8 cellular contexts compared by ENCODE assay signal in genomic region chrX:49269010-49269767, GRCh38. TPM values are rescaled to one million over a fixed set of nuclear protein-coding genes. Genes with fewer than 3 reads are reported as not detected.
DNase-seq lines count a peak whose midpoint lies in the region; FAIRE-seq and TF ChIP-seq lines count a peak whose summit lies in the region.

No MANE protein-coding gene starts in this region.

- H3K9me3 ChIP-seq in DOHH2 (ENCODE audit: control insufficient read depth, insufficient read depth, low read length) (no peaks in the 10 kb centered on the region), GM23248 (ENCODE audit: low read depth) (no peaks in the 10 kb centered on the region), Karpas-422 (ENCODE audit: low read length) (no peaks in the 10 kb centered on the region), esophagus squamous epithelium (no peaks in the 10 kb centered on the region)

- FAIRE-seq in RCC 7860 (lab: Jason Lieb, UNC) = peak; percentile 93

- H3K9ac ChIP-seq in GM23248 (peak overlapping the region; percentile 91), Karpas-422 (ENCODE audit: low read length) (peak overlapping the region; percentile 80)

- H3K36me3 ChIP-seq in DOHH2 (ENCODE audit: control insufficient read depth, low read length) (peaks cover 8% of the 10 kb centered on the region; the same call in 1 of the 2 replicates), GM23248 (ENCODE audit: low read depth) (no peaks in the 10 kb centered on the region), Karpas-422 (ENCODE audit: insufficient read depth, low read length) (no peaks in the 10 kb centered on the region), esophagus squamous epithelium (peaks cover 0 to 5% (median 0%) of the 10 kb centered on the region in 3 donors)

- DNase-seq in GM23248 = peak; percentile 96
- DNase-seq in Karpas-422 = peak; percentile 98
- peak; percentile 95 for DNase-seq in RCC 7860 (ENCODE audit: low spot score)
- DNase-seq in activated T-helper 1 cell treated with anti-CD3 and anti-CD28 coated beads, Interleukin-12 subunit alpha, Interleukin-12 subunit beta, Interleukin-2, Interleukin-4 antibody, amounts not matched to agents 30 ng/mL and 10 ng/mL and 1 ng/mL, durations not matched to agents 14 hours and 24 hours and 36 hours (ENCODE audit: low spot score) = peak; percentile 90
- DNase-seq in esophagus squamous epithelium (lab: John Stamatoyannopoulos, UW) = peak; percentile 84
- peak; percentile 98 for DNase-seq in myocyte (ENCODE audit: low read depth)
- peak; percentile 92 to 94 for DNase-seq in stimulated activated CD8-positive, alpha-beta memory T cell treated with anti-CD3 and anti-CD28 coated beads, Interleukin-7, amount 100 ng/mL, for 4 hours (ENCODE audit: low read depth in 2 of 2)

- H3F3A ChIP-seq in DOHH2 (ENCODE audit: control insufficient read depth, insufficient read depth) = no peaks in the 10 kb centered on the region
- H3F3A ChIP-seq in GM23248 (ENCODE audit: insufficient read depth) = no peaks in the 10 kb centered on the region

- TF ChIP-seq CTCF in DOHH2 (IDR thresholded peaks at IDR 0.05; ENCODE audit: low read depth, low read length, poor library complexity, severe bottlenecking) (no peak), esophagus squamous epithelium (IDR thresholded peaks at IDR 0.05) (no peak)

- H4K20me1 ChIP-seq in DOHH2 (ENCODE audit: control insufficient read depth, insufficient read depth, low read depth, low read length) (no peaks in the 10 kb centered on the region), GM23248 (ENCODE audit: insufficient read depth) (no peaks in the 10 kb centered on the region), Karpas-422 (ENCODE audit: insufficient read depth, low read depth, low read length) (no peaks in the 10 kb centered on the region)

- peaks cover 30% of the 10 kb centered on the region for H3K4me1 ChIP-seq in DOHH2 (ENCODE audit: control insufficient read depth, low read length)
- H3K4me1 ChIP-seq in GM23248 (ENCODE audit: insufficient read depth) = peaks cover 6% of the 10 kb centered on the region; the same call in 1 of the 2 replicates
- peaks cover 22% of the 10 kb centered on the region for H3K4me1 ChIP-seq in Karpas-422 (ENCODE audit: low read length)
- peaks cover 18 to 41% (median 25%) of the 10 kb centered on the region in 3 donors for H3K4me1 ChIP-seq in esophagus squamous epithelium

- H3K27ac Mint-ChIP-seq in activated T-helper 1 cell treated with anti-CD3 and anti-CD28 coated beads, Interleukin-12 subunit alpha, Interleukin-12 subunit beta, Interleukin-2, Interleukin-4 antibody, amounts not matched to agents 30 ng/mL and 10 ng/mL and 1 ng/mL, durations not matched to agents 14 hours and 24 hours and 36 hours = peak overlapping the region; percentile 99

- in situ Hi-C loops in GM23248 (cut with MboI) = no loop called here

- peaks cover 60% of the 10 kb centered on the region for H3K4me1 Mint-ChIP-seq in activated T-helper 1 cell treated with anti-CD3 and anti-CD28 coated beads, Interleukin-12 subunit alpha, Interleukin-12 subunit beta, Interleukin-2, Interleukin-4 antibody, amounts not matched to agents 30 ng/mL and 10 ng/mL and 1 ng/mL, durations not matched to agents 14 hours and 24 hours and 36 hours (ENCODE audit: low read depth)

- H3K27me3 ChIP-seq in DOHH2 (ENCODE audit: control insufficient read depth, low read length) (no peaks in the 10 kb centered on the region), GM23248 (replicated peaks; ENCODE audit: insufficient read depth) (no peaks in the 10 kb centered on the region), Karpas-422 (ENCODE audit: low read length) (no peaks in the 10 kb centered on the region), esophagus squamous epithelium (no peaks in the 10 kb centered on the region)

- H3K27me3 Mint-ChIP-seq in activated T-helper 1 cell treated with anti-CD3 and anti-CD28 coated beads, Interleukin-12 subunit alpha, Interleukin-12 subunit beta, Interleukin-2, Interleukin-4 antibody, amounts not matched to agents 30 ng/mL and 10 ng/mL and 1 ng/mL, durations not matched to agents 14 hours and 24 hours and 36 hours (ENCODE audit: insufficient read depth) = no peaks in the 10 kb centered on the region

- peaks cover 9% of the 10 kb centered on the region for H3K36me3 Mint-ChIP-seq in activated T-helper 1 cell treated with anti-CD3 and anti-CD28 coated beads, Interleukin-12 subunit alpha, Interleukin-12 subunit beta, Interleukin-2, Interleukin-4 antibody, amounts not matched to agents 30 ng/mL and 10 ng/mL and 1 ng/mL, durations not matched to agents 14 hours and 24 hours and 36 hours (ENCODE audit: low read depth)

- H2AFZ ChIP-seq in GM23248 (peak overlapping the region; percentile 85), Karpas-422 (ENCODE audit: low read length) (peak overlapping the region; percentile 42; the same call in 1 of the 2 replicates)

- H3K4me3 Mint-ChIP-seq in activated T-helper 1 cell treated with anti-CD3 and anti-CD28 coated beads, Interleukin-12 subunit alpha, Interleukin-12 subunit beta, Interleukin-2, Interleukin-4 antibody, amounts not matched to agents 30 ng/mL and 10 ng/mL and 1 ng/mL, durations not matched to agents 14 hours and 24 hours and 36 hours = peak overlapping the region; percentile 91

- 1% methylated on average over 29 to 45 of the region's 45 CpGs for WGBS in GM23248 (ENCODE audit: low coverage in 1 of 2, low lambda C conversion rate in 2 of 2, missing lambda C conversion rate in 2 of 2), 2 experiments
- WGBS in esophagus squamous epithelium, 2 donors = 0 to 33% methylated on average over 39 to 45 of the region's 45 CpGs

- H3K4me3 ChIP-seq in DOHH2 (ENCODE audit: low read length) (peak overlapping the region; percentile 85), GM23248 (peak overlapping the region; percentile 78), Karpas-422 (ENCODE audit: low read length) (peak overlapping the region; percentile 72), esophagus squamous epithelium (peak overlapping the region; percentile 58 to 81 (median 68))

- H3K4me2 ChIP-seq in DOHH2 (ENCODE audit: low read length) = peak overlapping the region; percentile 70
- peak overlapping the region; percentile 80 for H3K4me2 ChIP-seq in GM23248 (ENCODE audit: unreplicated experiment)
- peak overlapping the region; percentile 78 for H3K4me2 ChIP-seq in Karpas-422 (ENCODE audit: low read depth, low read length, poor library complexity, severe bottlenecking)

- TF ChIP-seq POLR2A in esophagus squamous epithelium (IDR thresholded peaks at IDR 0.05) = peak in 2 of 4 donors; percentile 43 to 74

- H3K9me3 Mint-ChIP-seq in activated T-helper 1 cell treated with anti-CD3 and anti-CD28 coated beads, Interleukin-12 subunit alpha, Interleukin-12 subunit beta, Interleukin-2, Interleukin-4 antibody, amounts not matched to agents 30 ng/mL and 10 ng/mL and 1 ng/mL, durations not matched to agents 14 hours and 24 hours and 36 hours = no peaks in the 10 kb centered on the region

- H3K79me2 ChIP-seq in DOHH2 (ENCODE audit: control insufficient read depth, low read length) (peaks cover 43% of the 10 kb centered on the region), GM23248 (ENCODE audit: insufficient read depth) (peaks cover 36% of the 10 kb centered on the region), Karpas-422 (ENCODE audit: low read length) (no peaks in the 10 kb centered on the region)

- intact Hi-C loops in activated T-helper 1 cell treated with anti-CD3 and anti-CD28 coated beads, Interleukin-12 subunit alpha, Interleukin-12 subunit beta, Interleukin-2, Interleukin-4 antibody, amounts not matched to agents 30 ng/mL and 10 ng/mL and 1 ng/mL, durations not matched to agents 14 hours and 24 hours and 36 hours (cut with micrococcal nuclease) = loop anchor here (1.0 to 10.0 kb wide), 11 partner anchors 34 to 532 kb away; partner anchors contain the start of genes CCDC22, GPKOW, GRIPAP1 and PIM2
- intact Hi-C loops in esophagus squamous epithelium (cut with DNase I) = loop anchor here (5.0 kb wide), 1 partner anchor 72 kb away; no protein-coding TSS in a partner anchor

- H3K9me2 ChIP-seq in DOHH2 (replicated peaks; ENCODE audit: control insufficient read depth, low read length) (no peaks in the 10 kb centered on the region), GM23248 (ENCODE audit: insufficient read depth) (no peaks in the 10 kb centered on the region), Karpas-422 (replicated peaks; ENCODE audit: insufficient read depth, low read length) (no peaks in the 10 kb centered on the region)

- H3K27ac ChIP-seq in DOHH2 (ENCODE audit: low read depth, low read length) (peak overlapping the region; percentile 71), GM23248 (peak overlapping the region; percentile 99), Karpas-422 (ENCODE audit: low read length) (peak overlapping the region; percentile 62), esophagus squamous epithelium (peak overlapping the region; percentile 94 to 97 (median 96))

RNA-seq across cellular contexts. Expression of gene PPP1R3F, which starts 0.4 kb away (rescaled TPM):
- 6.2 and 10.6 TPM in 2 replicates for total RNA-seq in GM23248 (2014; rRNA removed; shearing (Covaris generic))
- polyA plus RNA-seq in GM23248 (2016; fragmentation: Nextera tagmentation; extraction: Ambion mirVana) = 4.4 and 5.7 TPM in 2 replicates
- 0.19 and 1.0 TPM in 2 replicates for total RNA-seq in Karpas-422 (2014; rRNA removed; shearing (Covaris generic); ENCODE audit: low replicate concordance)
- total RNA-seq in activated T-helper 1 cell treated with anti-CD3 and anti-CD28 coated beads, Interleukin-12 subunit alpha, Interleukin-12 subunit beta, Interleukin-2, Interleukin-4 antibody, amounts not matched to agents 30 ng/mL and 10 ng/mL and 1 ng/mL, durations not matched to agents 14 hours and 24 hours and 36 hours = 6.5 and 6.9 TPM in 2 replicates
- total RNA-seq in esophagus squamous epithelium = 10 to 100 TPM in 1 of 4 donors, 1 to 10 TPM in 3; 4.2 to 10.7 (median 8.0) TPM
- total RNA-seq in myocyte = 31.2 and 34.8 TPM in 2 replicates
- 15.0 TPM for polyA plus RNA-seq in myocyte (2012)

RNA-seq across cellular contexts. Expression of gene FOXP3, which starts 4.7 kb away (rescaled TPM):
- total RNA-seq in GM23248 (2014; rRNA removed; shearing (Covaris generic)) = not detected in 2 replicates
- 0.08 and 0.20 TPM in 2 replicates for polyA plus RNA-seq in GM23248 (2016; fragmentation: Nextera tagmentation; extraction: Ambion mirVana)
- 0.07 TPM in 1 of 2 replicates, not detected in the other for total RNA-seq in Karpas-422 (2014; rRNA removed; shearing (Covaris generic); ENCODE audit: low replicate concordance)
- total RNA-seq in activated T-helper 1 cell treated with anti-CD3 and anti-CD28 coated beads, Interleukin-12 subunit alpha, Interleukin-12 subunit beta, Interleukin-2, Interleukin-4 antibody, amounts not matched to agents 30 ng/mL and 10 ng/mL and 1 ng/mL, durations not matched to agents 14 hours and 24 hours and 36 hours = 14.3 and 14.4 TPM in 2 replicates
- 1 to 10 TPM in 1 of 4 donors, under 1 TPM in 3; 0.38 to 2.1 (median 0.81) TPM for total RNA-seq in esophagus squamous epithelium
- 0.05 TPM in 1 of 2 replicates, not detected in the other for total RNA-seq in myocyte
- 0.20 TPM for polyA plus RNA-seq in myocyte (2012)

RNA-seq across cellular contexts. Expression of gene CCDC22, which starts 33.9 kb away (rescaled TPM):
- total RNA-seq in GM23248 (2014; rRNA removed; shearing (Covaris generic)) = 8.6 and 10.7 TPM in 2 replicates
- 11.8 and 12.7 TPM in 2 replicates for polyA plus RNA-seq in GM23248 (2016; fragmentation: Nextera tagmentation; extraction: Ambion mirVana)
- 25.9 and 30.0 TPM in 2 replicates for total RNA-seq in Karpas-422 (2014; rRNA removed; shearing (Covaris generic); ENCODE audit: low replicate concordance)
- 26.0 and 28.5 TPM in 2 replicates for total RNA-seq in activated T-helper 1 cell treated with anti-CD3 and anti-CD28 coated beads, Interleukin-12 subunit alpha, Interleukin-12 subunit beta, Interleukin-2, Interleukin-4 antibody, amounts not matched to agents 30 ng/mL and 10 ng/mL and 1 ng/mL, durations not matched to agents 14 hours and 24 hours and 36 hours
- total RNA-seq in esophagus squamous epithelium (10 to 100 TPM; 12.3 to 21.3 (median 14.2) TPM), myocyte (8.7 and 11.9 TPM in 2 replicates)
- 12.4 TPM for polyA plus RNA-seq in myocyte (2012)

RNA-seq across cellular contexts. Expression of gene GAGE10, which starts 34.3 kb away (rescaled TPM):
- total RNA-seq in GM23248 (2014; rRNA removed; shearing (Covaris generic)) = not detected in 2 replicates
- not detected in 2 replicates for polyA plus RNA-seq in GM23248 (2016; fragmentation: Nextera tagmentation; extraction: Ambion mirVana)
- total RNA-seq in Karpas-422 (2014; rRNA removed; shearing (Covaris generic); ENCODE audit: low replicate concordance) = not detected in 2 replicates
- total RNA-seq in activated T-helper 1 cell treated with anti-CD3 and anti-CD28 coated beads, Interleukin-12 subunit alpha, Interleukin-12 subunit beta, Interleukin-2, Interleukin-4 antibody, amounts not matched to agents 30 ng/mL and 10 ng/mL and 1 ng/mL, durations not matched to agents 14 hours and 24 hours and 36 hours = not detected in 2 replicates
- total RNA-seq in esophagus squamous epithelium = not detected
- not detected in 2 replicates for total RNA-seq in myocyte
- polyA plus RNA-seq in myocyte (2012) = not detected

RNA-seq across cellular contexts. Expression of gene CACNA1F, which starts 36.0 kb away (rescaled TPM):
- total RNA-seq in GM23248 (2014; rRNA removed; shearing (Covaris generic)) = not detected in 2 replicates
- not detected in 2 replicates for polyA plus RNA-seq in GM23248 (2016; fragmentation: Nextera tagmentation; extraction: Ambion mirVana)
- not detected in 2 replicates for total RNA-seq in Karpas-422 (2014; rRNA removed; shearing (Covaris generic); ENCODE audit: low replicate concordance)
- 0.05 and 0.13 TPM in 2 replicates for total RNA-seq in activated T-helper 1 cell treated with anti-CD3 and anti-CD28 coated beads, Interleukin-12 subunit alpha, Interleukin-12 subunit beta, Interleukin-2, Interleukin-4 antibody, amounts not matched to agents 30 ng/mL and 10 ng/mL and 1 ng/mL, durations not matched to agents 14 hours and 24 hours and 36 hours
- total RNA-seq in esophagus squamous epithelium (under 1 TPM in 1 of 4 donors, not detected in 3; 0.38 TPM), myocyte (not detected in 2 replicates)
- polyA plus RNA-seq in myocyte (2012) = not detected

Comparison
In these comparisons a context has a peak if more than half of its experiments do, and no peak if none do; other contexts are left out.
1. Peak in every context shown above with its lines: DNase-seq, H3K4me3 ChIP-seq and H3K27ac ChIP-seq.